In the genomic region with DNA sequence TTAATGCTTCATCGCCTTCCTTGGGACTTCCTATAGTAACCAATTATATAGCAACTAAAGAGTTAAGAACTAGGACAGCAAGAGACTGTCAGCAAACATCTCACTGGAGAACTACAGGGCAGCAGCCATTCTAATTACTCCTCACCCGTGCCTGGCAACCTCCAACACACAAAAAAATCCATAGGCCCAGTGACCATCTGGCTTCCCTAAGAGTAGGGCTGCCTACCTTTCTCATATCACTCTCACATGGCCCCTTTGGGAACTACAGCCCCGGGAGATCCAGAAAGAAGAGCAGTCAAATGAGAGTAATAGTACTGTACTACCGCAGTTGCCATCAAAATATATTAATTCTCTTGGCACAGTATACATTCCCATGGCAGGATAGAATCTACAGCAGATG, we compare ENCODE assay signal across 34 cellular contexts. TPM values are rescaled to one million over a fixed set of nuclear protein-coding genes. Genes with fewer than 3 reads are reported as not detected.
DNase-seq lines count a peak whose midpoint lies in the region; ATAC-seq, FAIRE-seq and TF ChIP-seq lines count a peak whose summit lies in the region.
"Had no signal": no experiment of that assay in that cellular context is flagged by ENCODE, and none has a peak within 500 bp of the region (broad histone marks: within the 10 kb centered on the region; RNA-seq: fewer than 3 reads in every experiment).

No MANE protein-coding gene starts in this region.

- H3K4me3 ChIP-seq in A549 = no peak overlapping the region
- no peak overlapping the region for H3K4me3 ChIP-seq in RWPE2 (ENCODE audit: severe bottlenecking)
- H3K4me3 ChIP-seq in stomach = no peak overlapping the region
- H3K4me3 ChIP-seq: coronary artery, neural progenitor cell, psoas muscle, suprapubic skin, upper lobe of right lung had no signal

- CTCF ChIA-PET in A549 (lab: Yijun Ruan, JAX) = no interaction called here

- peak; percentile 47 to 51; a peak in 3 of 6 replicates for ATAC-seq in A549
- ATAC-seq in RWPE2 (ENCODE audit: low read depth) = 0 out of 3 replicates have a peak, but pooled peaks have one; percentile 16
- ATAC-seq: left lobe of liver; PC-3; psoas muscle; Right ventricle myocardium inferior; stimulated activated effector memory CD8-positive, alpha-beta T cell treated with anti-CD3 and anti-CD28 coated beads, Interleukin-12 subunit alpha, Interleukin-12 subunit beta, amount 100 ng/mL, for 72 hours; upper lobe of right lung had no signal

- H3K27ac ChIP-seq in A549 = no peak overlapping the region
- no peak overlapping the region for H3K27ac ChIP-seq in RWPE2 (ENCODE audit: poor library complexity, severe bottlenecking)
- H3K27ac ChIP-seq in stomach = no peak overlapping the region
- H3K27ac ChIP-seq: coronary artery, neural progenitor cell, psoas muscle, suprapubic skin, upper lobe of right lung had no signal

- no peak for DNase-seq in A549 (ENCODE audit: low read depth in 1 of 2, low spot score in 1 of 2)
- peak; percentile 86 for DNase-seq in NCI-H1694 (lab: John Stamatoyannopoulos, UW)
- DNase-seq in RWPE2 (ENCODE audit: low spot score) = no peak
- DNase-seq in nephron progenitor cell = no peak
- no peak for DNase-seq in stomach
- no peak for DNase-seq in ACHN
- DNase-seq in superior temporal gyrus (ENCODE audit: extremely low spot score) = no peak
- no peak for DNase-seq in NCI-H774 (lab: John Stamatoyannopoulos, UW)
- DNase-seq: activated CD4-positive, alpha-beta memory T cell treated with anti-CD3 and anti-CD28 coated beads, Interleukin-2, amount 10 ng/mL, durations not matched to agents 7 days and 5 days; activated CD4-positive, alpha-beta T cell treated with anti-CD3 and anti-CD28 coated beads for 1 hour; activated CD8-positive, alpha-beta memory T cell treated with anti-CD3 and anti-CD28 coated beads, Interleukin-2, amount 50 U/mL, for 4 hours; activated naive CD4-positive, alpha-beta T cell treated with Interleukin-2 at 50 U/mL for 16 hours; AML-193; caudate nucleus; CD4-positive, alpha-beta memory T cell; effector CD8-positive, alpha-beta T cell; NCI-H1105 treated with DMSO at 0.1 percent for 48 hours; NCI-H2029 treated with DMSO at 0.1 percent for 48 hours; NCI-H526; PC-3; psoas muscle; SK-N-SH; stimulated activated CD4-positive, alpha-beta T cell treated with anti-CD3 and anti-CD28 coated beads, Interleukin-15, amount 100 ng/mL, for 24 hours; upper lobe of right lung had no signal

- 76% methylated on average over 4 of the region's 4 CpGs for WGBS in A549 (ENCODE audit: missing lambda C conversion rate)
- WGBS in stomach, 5 donors = 70 to 75% (median 71%) methylated on average over 4 of the region's 4 CpGs

- H3K27ac Mint-ChIP-seq in nephron progenitor cell = peak overlapping the region; percentile 68
- H3K27ac Mint-ChIP-seq: activated CD4-positive, alpha-beta memory T cell treated with anti-CD3 and anti-CD28 coated beads, Interleukin-2, amount 10 ng/mL, durations not matched to agents 7 days and 5 days; activated T-helper 1 cell treated with anti-CD3 and anti-CD28 coated beads, Interleukin-12 subunit alpha, Interleukin-12 subunit beta, Interleukin-2, Interleukin-4 antibody, amounts not matched to agents 30 ng/mL and 10 ng/mL and 1 ng/mL, durations not matched to agents 14 hours and 24 hours and 36 hours; CD4-positive, alpha-beta memory T cell; memory B cell; neural progenitor cell; stimulated activated effector memory CD8-positive, alpha-beta T cell treated with anti-CD3 and anti-CD28 coated beads, Interleukin-12 subunit alpha, Interleukin-12 subunit beta, amount 100 ng/mL, for 72 hours; T-helper 1 cell treated with Interleukin-12 subunit alpha and Interleukin-12 subunit beta and Interleukin-4 antibody, amounts not matched to agents 30 μg/mL and 1 μg/mL, for 36 hours had no signal

- intact Hi-C loops in stomach (cut with DNase I; ENCODE audit: low total_unique reads) = no loop called here

- TF ChIP-seq POLR2A in A549 (IDR thresholded peaks at IDR 0.05; ENCODE audit: low read length) (no peak), stomach (IDR thresholded peaks at IDR 0.05) (no peak)

- TF ChIP-seq EP300 in A549 (IDR thresholded peaks at IDR 0.05) (no peak), stomach (IDR thresholded peaks at IDR 0.05) (no peak)

- POLR2A ChIA-PET in A549 (lab: Yijun Ruan, JAX) = no interaction called here

- H3K4me1 Mint-ChIP-seq in nephron progenitor cell = peaks cover 26% of the 10 kb centered on the region

- H3K9me3 Mint-ChIP-seq in nephron progenitor cell = no peaks in the 10 kb centered on the region
- H3K9me3 Mint-ChIP-seq: activated CD4-positive, alpha-beta memory T cell treated with anti-CD3 and anti-CD28 coated beads, Interleukin-2, amount 10 ng/mL, durations not matched to agents 7 days and 5 days; activated T-helper 1 cell treated with anti-CD3 and anti-CD28 coated beads, Interleukin-12 subunit alpha, Interleukin-12 subunit beta, Interleukin-2, Interleukin-4 antibody, amounts not matched to agents 30 ng/mL and 10 ng/mL and 1 ng/mL, durations not matched to agents 14 hours and 24 hours and 36 hours; CD4-positive, alpha-beta memory T cell; memory B cell; neural progenitor cell; stimulated activated effector memory CD8-positive, alpha-beta T cell treated with anti-CD3 and anti-CD28 coated beads, Interleukin-12 subunit alpha, Interleukin-12 subunit beta, amount 100 ng/mL, for 72 hours; T-helper 1 cell treated with Interleukin-12 subunit alpha and Interleukin-12 subunit beta and Interleukin-4 antibody, amounts not matched to agents 30 μg/mL and 1 μg/mL, for 36 hours had no signal

- H3K4me2 ChIP-seq in A549 = no peak overlapping the region
- H3K4me2 ChIP-seq: neural progenitor cell, SK-N-SH had no signal

- H3K4me3 Mint-ChIP-seq in nephron progenitor cell = no peak overlapping the region
- H3K4me3 Mint-ChIP-seq: activated CD4-positive, alpha-beta memory T cell treated with anti-CD3 and anti-CD28 coated beads, Interleukin-2, amount 10 ng/mL, durations not matched to agents 7 days and 5 days; activated T-helper 1 cell treated with anti-CD3 and anti-CD28 coated beads, Interleukin-12 subunit alpha, Interleukin-12 subunit beta, Interleukin-2, Interleukin-4 antibody, amounts not matched to agents 30 ng/mL and 10 ng/mL and 1 ng/mL, durations not matched to agents 14 hours and 24 hours and 36 hours; CD4-positive, alpha-beta memory T cell; memory B cell; neural progenitor cell; stimulated activated effector memory CD8-positive, alpha-beta T cell treated with anti-CD3 and anti-CD28 coated beads, Interleukin-12 subunit alpha, Interleukin-12 subunit beta, amount 100 ng/mL, for 72 hours; T-helper 1 cell treated with Interleukin-12 subunit alpha and Interleukin-12 subunit beta and Interleukin-4 antibody, amounts not matched to agents 30 μg/mL and 1 μg/mL, for 36 hours had no signal

- no peak for FAIRE-seq in A549 (lab: Jason Lieb, UNC)
- FAIRE-seq: A204.1 had no signal

- TF ChIP-seq RAD21 in A549 (conservative IDR thresholded peaks at IDR 0.05 in 1 of 2, IDR thresholded peaks at IDR 0.05 in 1 of 2) = no peak

- peaks cover 32% of the 10 kb centered on the region for H3K36me3 Mint-ChIP-seq in nephron progenitor cell (ENCODE audit: low read depth)

- peaks cover 30% of the 10 kb centered on the region for H3K36me3 ChIP-seq in RWPE2 (ENCODE audit: low read depth)
- peaks cover 0 to 12% (median 3%) of the 10 kb centered on the region in 4 donors for H3K36me3 ChIP-seq in stomach
- H3K36me3 ChIP-seq: neural progenitor cell, suprapubic skin, upper lobe of right lung had no signal

- H3K4me1 ChIP-seq in A549 = peaks cover 15% of the 10 kb centered on the region
- H3K4me1 ChIP-seq in RWPE2 (ENCODE audit: insufficient read depth, poor library complexity, severe bottlenecking) = peaks cover 8% of the 10 kb centered on the region
- peaks cover 14 to 49% (median 31%) of the 10 kb centered on the region in 4 donors for H3K4me1 ChIP-seq in stomach

- in situ Hi-C loops in ACHN (cut with HindIII; ENCODE audit: low pct_ligation_motif_present, low pct_unique_long_range_greater_than_20kb, low sequenced_read_pairs) = no loop called here

- TF ChIP-seq CTCF in A549 (IDR thresholded peaks at IDR 0.05) = no peak
- no peak for TF ChIP-seq CTCF in RWPE2 (IDR thresholded peaks at IDR 0.05; ENCODE audit: poor library complexity, severe bottlenecking)
- no peak for TF ChIP-seq CTCF in nephron progenitor cell (IDR thresholded peaks at IDR 0.05)
- no peak for TF ChIP-seq CTCF in stomach (IDR thresholded peaks at IDR 0.05)

- H3K27me3 ChIP-seq in RWPE2 (ENCODE audit: insufficient read depth, poor library complexity, severe bottlenecking) (no peaks in the 10 kb centered on the region), stomach (no peaks in the 10 kb centered on the region)
- H3K27me3 ChIP-seq: neural progenitor cell, suprapubic skin, upper lobe of right lung had no signal

- no peaks in the 10 kb centered on the region for H3K9me3 ChIP-seq in A549
- H3K9me3 ChIP-seq in RWPE2 (ENCODE audit: severe bottlenecking) = no peaks in the 10 kb centered on the region
- no peaks in the 10 kb centered on the region for H3K9me3 ChIP-seq in stomach
- H3K9me3 ChIP-seq: psoas muscle, SK-N-SH, suprapubic skin, upper lobe of right lung had no signal

- H3K27me3 Mint-ChIP-seq in nephron progenitor cell (ENCODE audit: low read depth, poor library complexity) = peaks cover 3% of the 10 kb centered on the region
- H3K27me3 Mint-ChIP-seq: activated CD4-positive, alpha-beta memory T cell treated with anti-CD3 and anti-CD28 coated beads, Interleukin-2, amount 10 ng/mL, durations not matched to agents 7 days and 5 days; CD4-positive, alpha-beta memory T cell; memory B cell had no signal

RNA-seq across cellular contexts. Expression of a gene that starts 5.7 kb away (rescaled TPM):
- 25.8 and 33.1 TPM in 2 replicates for polyA plus RNA-seq in A549 (2011; rRNA removed)
- polyA plus RNA-seq in A549 (2012; cell fraction: cytosol; rRNA removed) = 5.4 and 7.3 TPM in 2 replicates
- 3.8 and 4.1 TPM in 2 replicates for polyA plus RNA-seq in A549 (2012; cell fraction: nucleus; rRNA removed)
- 10.9 to 12.4 TPM (median 11.5 TPM) in 3 replicates for polyA plus RNA-seq in A549 (2017; fragmentation: RNase III; extraction: RNeasy Plus Mini Kit Qiagen cat#74134 plus additional on column Dnase treatment)
- polyA minus RNA-seq in A549 (2011; rRNA and poly(A)+ RNA removed) = 39.3 and 39.9 TPM in 2 replicates
- total RNA-seq in stomach = 10 to 100 TPM; 17.4 to 39.7 (median 29.6) TPM
- 1 to 10 TPM; 5.9 to 9.9 (median 6.8) TPM for polyA plus RNA-seq in stomach

RNA-seq across cellular contexts. Expression of a gene that starts 21.4 kb away (rescaled TPM):
- 40.7 and 63.2 TPM in 2 replicates for polyA plus RNA-seq in A549 (2011; rRNA removed)
- polyA plus RNA-seq in A549 (2012; cell fraction: cytosol; rRNA removed) = 79.6 and 87.2 TPM in 2 replicates
- polyA plus RNA-seq in A549 (2012; cell fraction: nucleus; rRNA removed) = 43.8 and 66.7 TPM in 2 replicates
- polyA plus RNA-seq in A549 (2017; fragmentation: RNase III; extraction: RNeasy Plus Mini Kit Qiagen cat#74134 plus additional on column Dnase treatment) = 72.2 to 77.1 TPM (median 72.4 TPM) in 3 replicates
- 22.9 and 23.8 TPM in 2 replicates for polyA minus RNA-seq in A549 (2011; rRNA and poly(A)+ RNA removed)
- total RNA-seq in stomach = 100 to 1,000 TPM in 1 of 5 donors, 10 to 100 TPM in 3, 1 to 10 TPM in 1; 7.6 to 190 (median 22.9) TPM
- 10 to 100 TPM; 23.3 to 28.5 (median 27.2) TPM for polyA plus RNA-seq in stomach

RNA-seq across cellular contexts. Expression of a gene that starts 52.7 kb away (rescaled TPM):
- polyA plus RNA-seq in A549 (2011; rRNA removed) (8.9 and 10.1 TPM in 2 replicates), A549 (2017; fragmentation: RNase III; extraction: RNeasy Plus Mini Kit Qiagen cat#74134 plus additional on column Dnase treatment) (6.3 to 6.9 TPM (median 6.5 TPM) in 3 replicates), stomach (1 to 10 TPM; 4.1 to 9.8 (median 5.2) TPM)
- polyA plus RNA-seq in A549 (2012; cell fraction: cytosol; rRNA removed) = 3.6 and 4.0 TPM in 2 replicates
- 1.6 and 2.1 TPM in 2 replicates for polyA plus RNA-seq in A549 (2012; cell fraction: nucleus; rRNA removed)
- polyA minus RNA-seq in A549 (2011; rRNA and poly(A)+ RNA removed) = 2.2 and 4.2 TPM in 2 replicates
- total RNA-seq in stomach = 10 to 100 TPM in 1 of 5 donors, 1 to 10 TPM in 4; 2.7 to 10.5 (median 5.1) TPM
